ENCODE assay signal across 8 cellular contexts in the genomic region with DNA sequence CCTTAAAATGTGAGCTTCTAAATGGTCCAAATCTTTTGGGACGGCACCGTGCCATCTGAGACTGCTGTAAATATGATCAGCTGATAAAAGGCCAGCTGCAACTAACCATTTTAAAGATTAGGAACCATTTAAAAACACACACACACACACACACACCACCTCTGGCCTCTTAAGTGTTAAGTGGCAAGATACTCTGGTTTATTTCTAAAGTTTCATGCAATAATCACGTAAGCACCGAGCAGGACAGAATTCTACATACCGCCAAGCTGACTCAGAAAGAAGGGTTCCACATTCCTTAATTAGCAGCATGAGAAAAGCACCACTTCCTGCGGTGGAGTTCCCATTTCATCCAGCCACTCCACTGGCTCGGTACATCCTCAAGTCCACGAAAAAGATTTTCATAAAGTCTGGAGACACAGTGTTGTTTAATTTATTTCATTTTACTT. TPM values are rescaled to one million over a fixed set of nuclear protein-coding genes. Genes with fewer than 3 reads are reported as not detected.
DNase-seq lines count a peak whose midpoint lies in the region; ATAC-seq and TF ChIP-seq lines count a peak whose summit lies in the region.

No MANE protein-coding gene starts in this region.

- H3K4me1 Mint-ChIP-seq in stimulated activated naive CD8-positive, alpha-beta T cell treated with anti-CD3 and anti-CD28 coated beads, Interleukin-15, Interleukin-2, amounts not matched to agents 100 ng/mL and 50 ng/mL, for 24 hours (ENCODE audit: low read depth): peaks cover 41% of the 10 kb centered on the region

- WGBS in lung, 2 donors: 8 to 20% methylated on average over 8 of the region's 8 CpGs

- ATAC-seq in stimulated activated naive CD8-positive, alpha-beta T cell treated with anti-CD3 and anti-CD28 coated beads, Interleukin-15, Interleukin-2, amounts not matched to agents 100 U/mL and 50 U/mL, for 24 hours: no peak
- ATAC-seq in lung (ENCODE audit: insufficient read depth, low FRiP score) (no peak), HG02970 (IDR thresholded peaks at IDR 0.05; ENCODE audit: low FRiP score, unreplicated experiment) (no peak), GM18520 (IDR thresholded peaks at IDR 0.05; ENCODE audit: unreplicated experiment) (no peak), GM19395 (IDR thresholded peaks at IDR 0.05; ENCODE audit: unreplicated experiment) (no peak)

- peak overlapping the region; percentile 40 for H3K27ac Mint-ChIP-seq in stimulated activated naive CD8-positive, alpha-beta T cell treated with anti-CD3 and anti-CD28 coated beads, Interleukin-15, Interleukin-2, amounts not matched to agents 100 ng/mL and 50 ng/mL, for 24 hours

- H3K4me3 ChIP-seq in astrocyte of the spinal cord (ENCODE audit: low read depth, low read length): no peak overlapping the region
- H3K4me3 ChIP-seq in lung: no peak overlapping the region

- in situ Hi-C loops in KBM-7 (cut with MboI; ENCODE audit: low pct_unique_long_range_greater_than_20kb, low sequenced_read_pairs): no loop called here
- in situ Hi-C loops in astrocyte of the spinal cord (cut with HindIII; ENCODE audit: low sequenced_read_pairs): no loop called here

- peaks cover 1 to 5% of the 10 kb centered on the region in 2 donors for H3K4me1 ChIP-seq in lung (ENCODE audit: control insufficient read depth in 2 of 2, insufficient read depth in 2 of 2, low read length in 2 of 2)

- H3K9me3 ChIP-seq in lung (ENCODE audit: control insufficient read depth in 2 of 2, insufficient read depth in 1 of 2, low read length in 1 of 2): no peaks in the 10 kb centered on the region

- TF ChIP-seq CTCF in astrocyte of the spinal cord (IDR thresholded peaks at IDR 0.05; ENCODE audit: low read depth, low read length) (no peak), lung (IDR thresholded peaks at IDR 0.05; ENCODE audit: control extremely low read depth, extremely low read depth) (no peak)

- peak overlapping the region; percentile 14 to 51 for H3K27ac ChIP-seq in lung (ENCODE audit: low read depth in 1 of 2, low read length in 1 of 2)

- no peaks in the 10 kb centered on the region for H3K27me3 ChIP-seq in lung (ENCODE audit: control insufficient read depth, insufficient read depth)

- H3K36me3 ChIP-seq in lung (ENCODE audit: control insufficient read depth in 2 of 2, insufficient read depth in 2 of 2, low read length in 2 of 2): no peaks in the 10 kb centered on the region

- H3K9me3 Mint-ChIP-seq in stimulated activated naive CD8-positive, alpha-beta T cell treated with anti-CD3 and anti-CD28 coated beads, Interleukin-15, Interleukin-2, amounts not matched to agents 100 ng/mL and 50 ng/mL, for 24 hours: no peaks in the 10 kb centered on the region

- H3K4me3 Mint-ChIP-seq in stimulated activated naive CD8-positive, alpha-beta T cell treated with anti-CD3 and anti-CD28 coated beads, Interleukin-15, Interleukin-2, amounts not matched to agents 100 ng/mL and 50 ng/mL, for 24 hours: no peak overlapping the region

- no peak for DNase-seq in stimulated activated naive CD8-positive, alpha-beta T cell treated with anti-CD3 and anti-CD28 coated beads, Interleukin-15, Interleukin-2, amounts not matched to agents 100 U/mL and 50 U/mL, for 24 hours
- DNase-seq in KBM-7: peak; percentile 61
- DNase-seq in astrocyte of the spinal cord (ENCODE audit: low read depth, low spot score): peak; percentile 97
- no peak for DNase-seq in lung (ENCODE audit: low spot score)

- peaks cover 6% of the 10 kb centered on the region for H3K36me3 Mint-ChIP-seq in stimulated activated naive CD8-positive, alpha-beta T cell treated with anti-CD3 and anti-CD28 coated beads, Interleukin-15, Interleukin-2, amounts not matched to agents 100 ng/mL and 50 ng/mL, for 24 hours (ENCODE audit: low read depth)

- no peaks in the 10 kb centered on the region for H3K27me3 Mint-ChIP-seq in stimulated activated naive CD8-positive, alpha-beta T cell treated with anti-CD3 and anti-CD28 coated beads, Interleukin-15, Interleukin-2, amounts not matched to agents 100 ng/mL and 50 ng/mL, for 24 hours

RNA-seq across cellular contexts. Expression of a gene that starts 17.8 kb away (rescaled TPM):
- 10 to 100 TPM; 32.2 to 32.6 TPM for total RNA-seq in lung
- 10 to 100 TPM in 1 of 2 donors, 1 to 10 TPM in 1; 6.0 to 16.8 TPM for polyA plus RNA-seq in lung

Comparison
In these comparisons a context has a peak if more than half of its experiments do, and no peak if none do; other contexts are left out.
1. DNase-seq: peak in KBM-7 (single experiment) and astrocyte of the spinal cord (single experiment); none in stimulated activated naive CD8-positive, alpha-beta T cell treated with anti-CD3 and anti-CD28 coated beads, Interleukin-15, Interleukin-2, amounts not matched to agents 100 U/mL and 50 U/mL, for 24 hours (single experiment) and lung (single experiment).